Comparison of ENCODE assay signal across 14 cellular contexts in the genomic region with DNA sequence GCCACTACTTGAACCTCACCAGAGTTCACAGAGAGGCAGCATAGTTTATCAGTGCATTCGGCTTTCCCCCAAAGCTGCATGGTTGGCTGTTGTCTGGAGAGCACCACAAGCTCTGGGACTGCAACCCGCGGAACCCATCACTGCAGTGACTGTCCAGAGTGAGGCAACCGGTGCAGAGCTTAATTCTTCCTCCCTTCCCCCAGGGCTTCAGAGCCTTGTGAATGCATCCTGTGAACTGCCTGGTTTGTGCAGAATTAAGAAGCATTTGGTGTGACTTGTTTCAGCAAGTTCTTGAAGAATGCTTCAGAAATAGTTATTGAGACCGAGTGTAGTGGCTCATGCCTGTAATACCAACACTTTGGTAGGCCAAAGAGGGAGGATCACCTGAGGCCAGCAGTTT.
"Had no signal": no experiment of that assay in that cellular context is flagged by ENCODE, and none has a peak within 500 bp of the region (broad histone marks: within the 10 kb centered on the region; RNA-seq: fewer than 3 reads in every experiment).

No MANE protein-coding gene starts in this region.

- DNase-seq: activated gamma-delta T cell; activated T-cell treated with anti-CD3 and anti-CD28 coated beads, Interleukin-2, amount 50 U/mL, for 4 hours; central memory CD4-positive, alpha-beta T cell; effector CD4-positive, alpha-beta T cell; head of caudate nucleus; mesenchymal stem cell; occipital lobe; stimulated activated CD4-positive, alpha-beta T cell treated with anti-CD3 and anti-CD28 coated beads, Interleukin-15, amount 100 ng/mL, for 24 hours; stimulated activated CD4-positive, alpha-beta T cell treated with anti-CD3 and anti-CD28 coated beads, Interleukin-4, amount 100 ng/mL, for 4 hours had no signal

- H3K4me3 ChIP-seq: coronary artery, tibial nerve had no signal

- H3K9me3 Mint-ChIP-seq: activated CD4-positive, alpha-beta memory T cell treated with anti-CD3 and anti-CD28 coated beads for 36 hours; activated T-cell treated with anti-CD3 and anti-CD28 coated beads, Interleukin-2, amount 50 U/mL, for 4 hours; natural killer cell treated with Interleukin-12 subunit alpha and Interleukin-12 subunit beta and Interleukin-15 and Interleukin-18, amount 100 ng/mL, for 72 hours had no signal

- H3K27ac Mint-ChIP-seq: activated CD4-positive, alpha-beta memory T cell treated with anti-CD3 and anti-CD28 coated beads for 36 hours; natural killer cell treated with Interleukin-12 subunit alpha and Interleukin-12 subunit beta and Interleukin-15 and Interleukin-18, amount 100 ng/mL, for 72 hours had no signal

- H3K9me3 ChIP-seq: tibial nerve had no signal

- H3K27me3 ChIP-seq: tibial nerve had no signal

- H3K4me3 Mint-ChIP-seq: activated CD4-positive, alpha-beta memory T cell treated with anti-CD3 and anti-CD28 coated beads for 36 hours; activated T-cell treated with anti-CD3 and anti-CD28 coated beads, Interleukin-2, amount 50 U/mL, for 4 hours; natural killer cell treated with Interleukin-12 subunit alpha and Interleukin-12 subunit beta and Interleukin-15 and Interleukin-18, amount 100 ng/mL, for 72 hours had no signal

- H3K27me3 Mint-ChIP-seq: activated CD4-positive, alpha-beta memory T cell treated with anti-CD3 and anti-CD28 coated beads for 36 hours; natural killer cell treated with Interleukin-12 subunit alpha and Interleukin-12 subunit beta and Interleukin-15 and Interleukin-18, amount 100 ng/mL, for 72 hours had no signal

- H3K36me3 Mint-ChIP-seq: natural killer cell treated with Interleukin-12 subunit alpha and Interleukin-12 subunit beta and Interleukin-15 and Interleukin-18, amount 100 ng/mL, for 72 hours had no signal

- ATAC-seq: left lobe of liver; natural killer cell treated with Interleukin-12 subunit alpha and Interleukin-12 subunit beta and Interleukin-15 and Interleukin-18, amount 100 ng/mL, for 72 hours had no signal

- H3K27ac ChIP-seq: coronary artery, tibial nerve had no signal

- H3K4me1 ChIP-seq: tibial nerve had no signal
